ENCODE assay signal across 37 cellular contexts in genomic region chr6:75968143-75968542, GRCh38.
"Had no signal": no experiment of that assay in that cellular context is flagged by ENCODE, and none has a peak within 500 bp of the region (broad histone marks: within the 10 kb centered on the region; RNA-seq: fewer than 3 reads in every experiment).

No MANE protein-coding gene starts in this region.

- H3K4me1 Mint-ChIP-seq: activated B cell treated with CpG ODN at 0.5 μM for 24 hours; activated CD4-positive, alpha-beta T cell treated with anti-CD3 and anti-CD28 coated beads, Interleukin-2, amount 10 ng/mL, durations not matched to agents 24 days and 14 days; activated naive CD8-positive, alpha-beta T cell treated with anti-CD3 and anti-CD28 coated beads for 36 hours; activated T-helper 17 cell treated with anti-CD3 and anti-CD28 coated beads, Interleukin-2, amount 50 U/mL, for 72 hours; central memory CD8-positive, alpha-beta T cell had no signal

- H3K27ac ChIP-seq: adrenal gland, body of pancreas, brain microvascular endothelial cell, breast epithelium, WERI-Rb-1 had no signal

- DNase-seq: activated B cell treated with CpG ODN at 0.5 μM for 24 hours; activated CD4-positive, alpha-beta memory T cell treated with anti-CD3 and anti-CD28 coated beads for 36 hours; activated CD4-positive, alpha-beta T cell treated with anti-CD3 and anti-CD28 coated beads for 4 hours; activated CD4-positive, alpha-beta T cell treated with anti-CD3 and anti-CD28 coated beads, Interleukin-2, amount 10 ng/mL, durations not matched to agents 24 days and 14 days; activated CD4-positive, alpha-beta T cell treated with anti-CD3 and anti-CD28 coated beads, Interleukin-2, amount 50 U/mL, for 1 hour; activated CD4-positive, alpha-beta T cell treated with anti-CD3 and anti-CD28 coated beads, Interleukin-2, amount 50 U/mL, for 4 hours; activated CD4-positive, CD25-positive, alpha-beta regulatory T cell treated with anti-CD3 and anti-CD28 coated beads, Interleukin-2, amount 50 U/mL, for 72 hours; activated CD8-positive, alpha-beta memory T cell treated with anti-CD3 and anti-CD28 coated beads, Interleukin-2, amount 50 U/mL, for 4 hours; activated CD8-positive, alpha-beta T cell treated with anti-CD3 and anti-CD28 coated beads for 36 hours; activated effector memory CD4-positive, alpha-beta T cell treated with anti-CD3 and anti-CD28 coated beads, Interleukin-2, amount 50 U/mL, for 16 hours; activated gamma-delta T cell treated with Interleukin-2 at 50 U/mL for 16 hours; activated naive CD4-positive, alpha-beta T cell; activated naive CD4-positive, alpha-beta T cell treated with anti-CD3 and anti-CD28 coated beads for 36 hours; activated naive CD4-positive, alpha-beta T cell treated with anti-CD3 and anti-CD28 coated beads, Interleukin-2, amount 50 U/mL, for 16 hours; activated naive CD8-positive, alpha-beta T cell treated with anti-CD3 and anti-CD28 coated beads for 36 hours; activated T-cell treated with anti-CD3 and anti-CD28 coated beads for 4 hours; activated T-cell treated with anti-CD3 and anti-CD28 coated beads, Interleukin-2, amount 50 U/mL, for 1 hour; activated T-cell treated with anti-CD3 and anti-CD28 coated beads, Interleukin-2, amount 50 U/mL, for 4 hours; activated T-cell treated with anti-CD3 and anti-CD28 coated beads, Interleukin-2, amount 50 U/mL, for 72 hours; adrenal gland; amniotic stem cell; aorta; body of pancreas; brain microvascular endothelial cell; cerebellar nuclear complex; T-helper 1 cell; T-helper 2 cell; T-helper 9 cell; WERI-Rb-1 had no signal

- H3K27me3 Mint-ChIP-seq: activated CD4-positive, alpha-beta T cell treated with anti-CD3 and anti-CD28 coated beads, Interleukin-2, amount 10 ng/mL, durations not matched to agents 24 days and 14 days; activated CD8-positive, alpha-beta T cell treated with anti-CD3 and anti-CD28 coated beads for 36 hours had no signal

- FAIRE-seq: astrocyte had no signal

- H3K4me3 ChIP-seq: adrenal gland, body of pancreas, breast epithelium had no signal

- ATAC-seq: activated CD8-positive, alpha-beta T cell treated with anti-CD3 and anti-CD28 coated beads for 36 hours; activated naive CD4-positive, alpha-beta T cell treated with anti-CD3 and anti-CD28 coated beads, Interleukin-2, amount 50 U/mL, for 72 hours; activated T-cell treated with anti-CD3 and anti-CD28 coated beads, Interleukin-2, amount 50 U/mL, for 4 hours; activated T-cell treated with anti-CD3 and anti-CD28 coated beads, Interleukin-2, amount 50 U/mL, for 72 hours; activated T-helper 17 cell treated with anti-CD3 and anti-CD28 coated beads, Interleukin-2, amount 50 U/mL, for 72 hours; body of pancreas had no signal

- H3K4me1 ChIP-seq: adrenal gland, body of pancreas, breast epithelium had no signal

- H3K36me3 Mint-ChIP-seq: activated CD4-positive, alpha-beta memory T cell treated with anti-CD3 and anti-CD28 coated beads for 36 hours; activated naive CD4-positive, alpha-beta T cell treated with anti-CD3 and anti-CD28 coated beads, Interleukin-2, amount 50 U/mL, for 72 hours; activated naive CD8-positive, alpha-beta T cell treated with anti-CD3 and anti-CD28 coated beads for 36 hours had no signal

- H3K9me3 ChIP-seq: adrenal gland, body of pancreas, breast epithelium had no signal

- H3K27ac Mint-ChIP-seq: activated B cell treated with CpG ODN at 0.5 μM for 24 hours; activated CD4-positive, alpha-beta memory T cell treated with anti-CD3 and anti-CD28 coated beads for 36 hours; activated CD4-positive, alpha-beta T cell treated with anti-CD3 and anti-CD28 coated beads, Interleukin-2, amount 10 ng/mL, durations not matched to agents 24 days and 14 days; activated CD8-positive, alpha-beta T cell treated with anti-CD3 and anti-CD28 coated beads for 36 hours; activated naive CD4-positive, alpha-beta T cell treated with anti-CD3 and anti-CD28 coated beads for 36 hours; activated naive CD4-positive, alpha-beta T cell treated with anti-CD3 and anti-CD28 coated beads, Interleukin-2, amount 50 U/mL, for 72 hours; activated naive CD8-positive, alpha-beta T cell treated with anti-CD3 and anti-CD28 coated beads for 36 hours; activated T-cell treated with anti-CD3 and anti-CD28 coated beads, Interleukin-2, amount 50 U/mL, for 72 hours; activated T-helper 1 cell treated with anti-CD3 and anti-CD28 coated beads, Interleukin-12 subunit alpha, Interleukin-12 subunit beta, Interleukin-2, Interleukin-4 antibody, amounts not matched to agents 30 ng/mL and 10 ng/mL and 1 ng/mL, durations not matched to agents 14 hours and 24 hours and 36 hours; activated T-helper 17 cell treated with anti-CD3 and anti-CD28 coated beads, Interleukin-2, amount 50 U/mL, for 72 hours; T-helper 1 cell treated with Interleukin-12 subunit alpha and Interleukin-12 subunit beta and Interleukin-4 antibody, amounts not matched to agents 30 μg/mL and 1 μg/mL, for 36 hours; T-helper 2 cell treated with Interferon-gamma antibody and Interleukin-4, amounts not matched to agents 5 μg/mL and 100 μg/mL, for 36 hours had no signal

- H3K9me3 Mint-ChIP-seq: activated B cell treated with CpG ODN at 0.5 μM for 24 hours; activated CD4-positive, alpha-beta memory T cell treated with anti-CD3 and anti-CD28 coated beads for 36 hours; activated CD4-positive, alpha-beta T cell treated with anti-CD3 and anti-CD28 coated beads, Interleukin-2, amount 10 ng/mL, durations not matched to agents 24 days and 14 days; activated CD8-positive, alpha-beta T cell treated with anti-CD3 and anti-CD28 coated beads for 36 hours; activated naive CD4-positive, alpha-beta T cell treated with anti-CD3 and anti-CD28 coated beads for 36 hours; activated naive CD8-positive, alpha-beta T cell treated with anti-CD3 and anti-CD28 coated beads for 36 hours; activated T-cell treated with anti-CD3 and anti-CD28 coated beads, Interleukin-2, amount 50 U/mL, for 4 hours; activated T-cell treated with anti-CD3 and anti-CD28 coated beads, Interleukin-2, amount 50 U/mL, for 72 hours; activated T-helper 1 cell treated with anti-CD3 and anti-CD28 coated beads, Interleukin-12 subunit alpha, Interleukin-12 subunit beta, Interleukin-2, Interleukin-4 antibody, amounts not matched to agents 30 ng/mL and 10 ng/mL and 1 ng/mL, durations not matched to agents 14 hours and 24 hours and 36 hours; activated T-helper 17 cell treated with anti-CD3 and anti-CD28 coated beads, Interleukin-2, amount 50 U/mL, for 72 hours; central memory CD8-positive, alpha-beta T cell; T-helper 1 cell treated with Interleukin-12 subunit alpha and Interleukin-12 subunit beta and Interleukin-4 antibody, amounts not matched to agents 30 μg/mL and 1 μg/mL, for 36 hours; T-helper 2 cell treated with Interferon-gamma antibody and Interleukin-4, amounts not matched to agents 5 μg/mL and 100 μg/mL, for 36 hours had no signal

- H3K36me3 ChIP-seq: adrenal gland, brain microvascular endothelial cell, breast epithelium, WERI-Rb-1 had no signal

- H3K4me3 Mint-ChIP-seq: activated B cell treated with CpG ODN at 0.5 μM for 24 hours; activated CD4-positive, alpha-beta memory T cell treated with anti-CD3 and anti-CD28 coated beads for 36 hours; activated CD4-positive, alpha-beta T cell treated with anti-CD3 and anti-CD28 coated beads, Interleukin-2, amount 10 ng/mL, durations not matched to agents 24 days and 14 days; activated CD8-positive, alpha-beta T cell treated with anti-CD3 and anti-CD28 coated beads for 36 hours; activated naive CD4-positive, alpha-beta T cell treated with anti-CD3 and anti-CD28 coated beads for 36 hours; activated naive CD8-positive, alpha-beta T cell treated with anti-CD3 and anti-CD28 coated beads for 36 hours; activated T-cell treated with anti-CD3 and anti-CD28 coated beads, Interleukin-2, amount 50 U/mL, for 4 hours; activated T-cell treated with anti-CD3 and anti-CD28 coated beads, Interleukin-2, amount 50 U/mL, for 72 hours; activated T-helper 1 cell treated with anti-CD3 and anti-CD28 coated beads, Interleukin-12 subunit alpha, Interleukin-12 subunit beta, Interleukin-2, Interleukin-4 antibody, amounts not matched to agents 30 ng/mL and 10 ng/mL and 1 ng/mL, durations not matched to agents 14 hours and 24 hours and 36 hours; activated T-helper 17 cell treated with anti-CD3 and anti-CD28 coated beads, Interleukin-2, amount 50 U/mL, for 72 hours; central memory CD8-positive, alpha-beta T cell; T-helper 1 cell treated with Interleukin-12 subunit alpha and Interleukin-12 subunit beta and Interleukin-4 antibody, amounts not matched to agents 30 μg/mL and 1 μg/mL, for 36 hours; T-helper 2 cell treated with Interferon-gamma antibody and Interleukin-4, amounts not matched to agents 5 μg/mL and 100 μg/mL, for 36 hours had no signal

- H3K27me3 ChIP-seq: adrenal gland, body of pancreas, brain microvascular endothelial cell, breast epithelium had no signal
